ENCODE assay signal across 19 cellular contexts in the genomic region with DNA sequence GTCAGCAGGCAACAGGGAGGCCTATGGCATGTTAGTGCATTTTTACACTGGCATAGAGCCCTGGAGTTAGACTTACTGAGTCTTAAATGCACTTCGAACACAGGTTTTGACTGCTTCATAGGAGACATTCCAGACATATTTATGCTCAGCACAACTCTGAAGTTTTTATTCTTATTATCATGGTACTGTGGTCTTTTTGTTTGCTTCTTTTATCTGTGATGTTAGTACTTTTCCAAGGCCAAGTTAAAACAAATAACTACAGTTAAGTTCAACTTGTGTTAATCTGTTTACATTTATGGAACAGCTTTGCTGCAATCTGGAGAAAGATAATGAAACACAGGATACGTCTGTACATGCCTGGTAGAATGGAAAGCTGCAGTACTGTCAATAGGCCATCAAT.
DNase-seq lines count a peak whose midpoint lies in the region; ATAC-seq and TF ChIP-seq lines count a peak whose summit lies in the region.
"Had no signal": no experiment of that assay in that cellular context is flagged by ENCODE, and none has a peak within 500 bp of the region (broad histone marks: within the 10 kb centered on the region; RNA-seq: fewer than 3 reads in every experiment).

No MANE protein-coding gene starts in this region.

- ATAC-seq in GM21529 (IDR thresholded peaks at IDR 0.05; ENCODE audit: unreplicated experiment): no peak
- ATAC-seq: activated CD4-positive, CD25-positive, alpha-beta regulatory T cell treated with anti-CD3 and anti-CD28 coated beads, Interleukin-2, amount 50 U/mL, for 24 hours; activated CD8-positive, alpha-beta memory T cell treated with anti-CD3 and anti-CD28 coated beads, Interleukin-2, amount 10 ng/mL, durations not matched to agents 7 days and 5 days; gastrocnemius medialis had no signal

- peak overlapping the region; percentile 51 for H3K4me2 ChIP-seq in smooth muscle cell

- in situ Hi-C loops in astrocyte of the spinal cord (cut with HindIII; ENCODE audit: low sequenced_read_pairs): no loop called here

- H3K4me3 ChIP-seq in astrocyte of the spinal cord (ENCODE audit: low read depth, low read length) (no peak overlapping the region), fibroblast of pulmonary artery (replicated peaks; ENCODE audit: low read depth, low read length) (no peak overlapping the region), smooth muscle cell (no peak overlapping the region)
- H3K4me3 ChIP-seq: gastrocnemius medialis had no signal

- H4K20me1 ChIP-seq in smooth muscle cell (ENCODE audit: low read depth): no peaks in the 10 kb centered on the region

- no peaks in the 10 kb centered on the region for H3K9me3 ChIP-seq in smooth muscle cell (replicated peaks; ENCODE audit: low read depth)
- H3K9me3 ChIP-seq: gastrocnemius medialis had no signal

- TF ChIP-seq CTCF in astrocyte of the spinal cord (IDR thresholded peaks at IDR 0.05; ENCODE audit: low read depth, low read length) (no peak), fibroblast of pulmonary artery (IDR thresholded peaks at IDR 0.05; ENCODE audit: low read length, missing control alignments) (no peak), smooth muscle cell (IDR thresholded peaks at IDR 0.05; ENCODE audit: borderline replicate concordance, insufficient read depth, poor library complexity, severe bottlenecking) (no peak)

- DNase-seq in NCI-H345 (lab: John Stamatoyannopoulos, UW) (peak; percentile 9), NCI-H345 treated with DMSO at 0.1 percent for 48 hours (lab: John Stamatoyannopoulos, UW; ENCODE audit: unreplicated experiment) (no peak), astrocyte of the spinal cord (ENCODE audit: low read depth, low spot score) (peak; percentile 66), fibroblast of pulmonary artery (ENCODE audit: low read depth) (peak; percentile 71), smooth muscle cell (lab: John Stamatoyannopoulos, UW; ENCODE audit: unreplicated experiment) (no peak), NOMO-1 (lab: John Stamatoyannopoulos, UW; ENCODE audit: unreplicated experiment in 2 of 2) (no peak), putamen (ENCODE audit: low spot score) (no peak)
- DNase-seq: activated CD8-positive, alpha-beta memory T cell treated with anti-CD3 and anti-CD28 coated beads, Interleukin-2, amount 10 ng/mL, durations not matched to agents 7 days and 5 days; activated effector memory CD4-positive, alpha-beta T cell treated with Interleukin-2 at 50 U/mL for 16 hours; amniotic stem cell; gastrocnemius medialis; GOT3; naive B cell; NCI-H1436 treated with DMSO at 0.1 percent for 48 hours; posterior cingulate gyrus; stimulated activated CD4-positive, alpha-beta T cell treated with anti-CD3 and anti-CD28 coated beads, Interleukin-15, amount 100 ng/mL, for 24 hours; stimulated activated naive CD4-positive, alpha-beta T cell treated with Interleukin-2 at 50 U/mL for 16 hours had no signal

- H3K27me3 ChIP-seq in smooth muscle cell (ENCODE audit: low read depth): no peaks in the 10 kb centered on the region
- H3K27me3 ChIP-seq: gastrocnemius medialis had no signal

- H3K79me2 ChIP-seq in smooth muscle cell (ENCODE audit: low read depth): peaks cover 51% of the 10 kb centered on the region

- no peak overlapping the region for H3K9ac ChIP-seq in smooth muscle cell (ENCODE audit: low read depth)

- H3F3A ChIP-seq in smooth muscle cell (ENCODE audit: low read depth): no peaks in the 10 kb centered on the region

- H3K4me1 ChIP-seq in smooth muscle cell (ENCODE audit: low read depth): peaks cover 10% of the 10 kb centered on the region
- H3K4me1 ChIP-seq: gastrocnemius medialis had no signal

- H3K27ac ChIP-seq in smooth muscle cell (ENCODE audit: low read depth): peak overlapping the region; percentile 49
- H3K27ac ChIP-seq: gastrocnemius medialis had no signal

- H2AFZ ChIP-seq in smooth muscle cell (ENCODE audit: low read depth): no peak overlapping the region

- H3K36me3 ChIP-seq in smooth muscle cell (ENCODE audit: low read depth): no peaks in the 10 kb centered on the region
- H3K36me3 ChIP-seq: gastrocnemius medialis had no signal

- 30% methylated on average over 2 of the region's 2 CpGs for WGBS in smooth muscle cell (ENCODE audit: low lambda C conversion rate)

Comparison
In these comparisons a context has a peak if more than half of its experiments do, and no peak if none do; other contexts are left out.
1. DNase-seq: peak in NCI-H345 (single experiment), astrocyte of the spinal cord (single experiment) and fibroblast of pulmonary artery (single experiment); none in NCI-H345 treated with DMSO at 0.1 percent for 48 hours (single experiment), smooth muscle cell (single experiment), NOMO-1 (0 of 2) and putamen (single experiment).